In genomic region chr3:133897547-133897946, GRCh38 we compare ENCODE assay signal across 24 cellular contexts. TPM values are rescaled to one million over a fixed set of nuclear protein-coding genes. Genes with fewer than 3 reads are reported as not detected.
"Had no signal": no experiment of that assay in that cellular context is flagged by ENCODE, and none has a peak within 500 bp of the region (broad histone marks: within the 10 kb centered on the region; RNA-seq: fewer than 3 reads in every experiment).

No MANE protein-coding gene starts in this region.

- H3K27ac ChIP-seq: SK-N-MC, VCaP had no signal

- DNase-seq: activated CD4-positive, alpha-beta memory T cell treated with anti-CD3 and anti-CD28 coated beads, Interleukin-2, amount 10 ng/mL, durations not matched to agents 7 days and 5 days; activated CD4-positive, alpha-beta T cell treated with anti-CD3 and anti-CD28 coated beads for 36 hours; activated CD4-positive, alpha-beta T cell treated with anti-CD3 and anti-CD28 coated beads, Interleukin-2, amount 50 U/mL, for 1 hour; activated CD8-positive, alpha-beta memory T cell treated with anti-CD3 and anti-CD28 coated beads, Interleukin-2, amount 50 U/mL, for 48 hours; activated T-cell treated with anti-CD3 and anti-CD28 coated beads, Interleukin-2, amount 50 U/mL, for 1 hour; aorta; KG1; NCI-H1048; NCI-H1417; NCI-H1930; NCI-H2107; NCI-H345; NCI-H510A; NCI-H526 treated with DMSO at 0.1 percent for 48 hours; NCI-H82; RPMI8226; T-helper 1 cell had no signal

- ATAC-seq: activated CD4-positive, alpha-beta T cell treated with anti-CD3 and anti-CD28 coated beads for 36 hours; Panc1; Right ventricle myocardium inferior had no signal

- H3K4me3 ChIP-seq: SK-N-MC had no signal

- H3K9me3 Mint-ChIP-seq: activated naive CD4-positive, alpha-beta T cell treated with anti-CD3 and anti-CD28 coated beads, Interleukin-2, amount 50 U/mL, for 24 hours had no signal

- H3K27ac Mint-ChIP-seq: activated CD4-positive, alpha-beta memory T cell treated with anti-CD3 and anti-CD28 coated beads, Interleukin-2, amount 10 ng/mL, durations not matched to agents 7 days and 5 days; activated CD4-positive, alpha-beta T cell treated with anti-CD3 and anti-CD28 coated beads for 36 hours; activated naive CD4-positive, alpha-beta T cell treated with anti-CD3 and anti-CD28 coated beads, Interleukin-2, amount 50 U/mL, for 24 hours; IgD-negative memory B cell had no signal

- H3K4me1 Mint-ChIP-seq: activated naive CD4-positive, alpha-beta T cell treated with anti-CD3 and anti-CD28 coated beads, Interleukin-2, amount 50 U/mL, for 24 hours had no signal

- H3K36me3 Mint-ChIP-seq: activated naive CD4-positive, alpha-beta T cell treated with anti-CD3 and anti-CD28 coated beads, Interleukin-2, amount 50 U/mL, for 24 hours; IgD-negative memory B cell had no signal

- H3K4me3 Mint-ChIP-seq: activated CD4-positive, alpha-beta memory T cell treated with anti-CD3 and anti-CD28 coated beads, Interleukin-2, amount 10 ng/mL, durations not matched to agents 7 days and 5 days; activated CD4-positive, alpha-beta T cell treated with anti-CD3 and anti-CD28 coated beads for 36 hours; activated naive CD4-positive, alpha-beta T cell treated with anti-CD3 and anti-CD28 coated beads, Interleukin-2, amount 50 U/mL, for 24 hours had no signal

RNA-seq across cellular contexts. Expression of gene RAB6B, which starts 1.9 kb away (rescaled TPM):
- total RNA-seq: OCI-LY7 had no signal
